Comparison of ENCODE assay signal across 24 cellular contexts in genomic region chr21:39066829-39067785, GRCh38.
DNase-seq lines count a peak whose midpoint lies in the region; FAIRE-seq and TF ChIP-seq lines count a peak whose summit lies in the region.
"Had no signal": no experiment of that assay in that cellular context is flagged by ENCODE, and none has a peak within 500 bp of the region (broad histone marks: within the 10 kb centered on the region; RNA-seq: fewer than 3 reads in every experiment).

No MANE protein-coding gene starts in this region.

- no peaks in the 10 kb centered on the region for H3K4me1 ChIP-seq in kidney (ENCODE audit: control insufficient read depth in 1 of 2, insufficient read depth in 1 of 2, low read depth in 1 of 2, low read length in 2 of 2)
- no peaks in the 10 kb centered on the region for H3K4me1 ChIP-seq in smooth muscle cell (ENCODE audit: low read depth)
- H3K4me1 ChIP-seq: A549, colonic mucosa, foreskin keratinocyte, HAP-1 had no signal

- H3K27ac Mint-ChIP-seq in immature natural killer cell = no peak overlapping the region
- H3K27ac Mint-ChIP-seq: activated CD8-positive, alpha-beta T cell treated with anti-CD3 and anti-CD28 coated beads for 36 hours; WTC11 had no signal

- no peaks in the 10 kb centered on the region for H3K36me3 Mint-ChIP-seq in immature natural killer cell

- H3K36me3 ChIP-seq in H7 (replicated peaks; ENCODE audit: control insufficient read depth, insufficient read depth, low read length) (no peaks in the 10 kb centered on the region), kidney (ENCODE audit: control insufficient read depth in 1 of 2, insufficient read depth in 2 of 2, low read length in 2 of 2) (no peaks in the 10 kb centered on the region), smooth muscle cell (ENCODE audit: low read depth) (no peaks in the 10 kb centered on the region)
- H3K36me3 ChIP-seq: BLaER1 treated with 17β-estradiol and CSF1 and Interleukin-3, amounts not matched to agents 10 nM and 100 nM; colonic mucosa; HAP-1; sigmoid colon had no signal

- H3K9ac ChIP-seq in kidney (ENCODE audit: low read length in 2 of 2) (no peak overlapping the region), smooth muscle cell (ENCODE audit: low read depth) (no peak overlapping the region)
- H3K9ac ChIP-seq: BLaER1 treated with 17β-estradiol and CSF1 and Interleukin-3, amounts not matched to agents 10 nM and 100 nM had no signal

- no peaks in the 10 kb centered on the region for H3K79me2 ChIP-seq in smooth muscle cell (ENCODE audit: low read depth)

- H3K4me3 ChIP-seq in H7 (ENCODE audit: insufficient read depth, low read depth, low read length) = no peak overlapping the region
- H3K4me3 ChIP-seq in choroid plexus epithelial cell (ENCODE audit: low read depth, low read length) = no peak overlapping the region
- no peak overlapping the region for H3K4me3 ChIP-seq in kidney (ENCODE audit: low read length in 2 of 2)
- H3K4me3 ChIP-seq in smooth muscle cell = no peak overlapping the region
- H3K4me3 ChIP-seq in dorsolateral prefrontal cortex = no peak overlapping the region
- H3K4me3 ChIP-seq: A549; BLaER1 treated with 17β-estradiol and CSF1 and Interleukin-3, amounts not matched to agents 10 nM and 100 nM; colonic mucosa; GM12878; HAP-1; sigmoid colon had no signal

- intact Hi-C loops in kidney (cut with DNase I) (no loop called here), dorsolateral prefrontal cortex (cut with DNase I) (no loop called here)

- peak overlapping the region; percentile 63 for H2AFZ ChIP-seq in smooth muscle cell (ENCODE audit: low read depth)

- DNase-seq in H7 = peak; percentile 39
- peak; percentile 51 for DNase-seq in choroid plexus epithelial cell (ENCODE audit: low read depth)
- DNase-seq in kidney = no peak
- DNase-seq in smooth muscle cell (lab: John Stamatoyannopoulos, UW; ENCODE audit: unreplicated experiment) = no peak
- no peak for DNase-seq in immature natural killer cell
- no peak for DNase-seq in mesenteric fat pad (ENCODE audit: low spot score)
- DNase-seq in dorsolateral prefrontal cortex = no peak
- no peak for DNase-seq in NCI-H510A (lab: John Stamatoyannopoulos, UW)
- DNase-seq: activated CD8-positive, alpha-beta T cell treated with anti-CD3 and anti-CD28 coated beads for 36 hours; activated naive CD4-positive, alpha-beta T cell treated with Interleukin-2 at 50 U/mL for 16 hours; activated T-cell treated with anti-CD3 and anti-CD28 coated beads, Interleukin-2, amount 50 U/mL, for 1 hour; colonic mucosa; foreskin keratinocyte; left colon; NCI-H1436; NCI-H748 treated with DMSO at 0.1 percent for 48 hours; sigmoid colon; stimulated activated CD4-positive, alpha-beta T cell treated with anti-CD3 and anti-CD28 coated beads, Interleukin-1b, Interleukin-23, amount 100 ng/mL, for 48 hours; stimulated activated naive CD8-positive, alpha-beta T cell treated with anti-CD3 and anti-CD28 coated beads, Interleukin-15, Interleukin-2, amounts not matched to agents 100 U/mL and 50 U/mL, for 24 hours had no signal

- TF ChIP-seq CTCF in choroid plexus epithelial cell (conservative IDR thresholded peaks at IDR 0.05; ENCODE audit: low read depth, low read length) (peak; percentile 2), kidney (IDR thresholded peaks at IDR 0.05; ENCODE audit: borderline replicate concordance, extremely low read depth, insufficient read depth) (no peak), smooth muscle cell (IDR thresholded peaks at IDR 0.05; ENCODE audit: borderline replicate concordance, insufficient read depth, poor library complexity, severe bottlenecking) (no peak), dorsolateral prefrontal cortex (IDR thresholded peaks at IDR 0.05 in 54 of 56, conservative IDR thresholded peaks at IDR 0.05 in 2 of 56; ENCODE audit: low read depth in 1 of 56, partially characterized antibody in 56 of 56) (no peak)

- H3K9me3 Mint-ChIP-seq in immature natural killer cell = no peaks in the 10 kb centered on the region
- H3K9me3 Mint-ChIP-seq: activated CD8-positive, alpha-beta T cell treated with anti-CD3 and anti-CD28 coated beads for 36 hours had no signal

- H3K27ac ChIP-seq in kidney (ENCODE audit: low read depth in 2 of 2, low read length in 2 of 2) = peak overlapping the region; percentile 13 to 38
- peak overlapping the region; percentile 55 for H3K27ac ChIP-seq in smooth muscle cell (ENCODE audit: low read depth)
- H3K27ac ChIP-seq in dorsolateral prefrontal cortex = peak overlapping the region in 16 of 59 donors; percentile 1 to 68 (median 32)
- H3K27ac ChIP-seq: A549; BLaER1 treated with 17β-estradiol and CSF1 and Interleukin-3, amounts not matched to agents 10 nM and 100 nM; colonic mucosa; foreskin keratinocyte had no signal

- H3K4me1 Mint-ChIP-seq in immature natural killer cell = no peaks in the 10 kb centered on the region
- H3K4me1 Mint-ChIP-seq: WTC11 had no signal

- H3K9me3 ChIP-seq in kidney (ENCODE audit: control insufficient read depth in 1 of 2, low read length in 2 of 2) (peaks cover 0 to 7% of the 10 kb centered on the region in 2 donors), smooth muscle cell (replicated peaks; ENCODE audit: low read depth) (no peaks in the 10 kb centered on the region)
- H3K9me3 ChIP-seq: colonic mucosa, HAP-1, sigmoid colon had no signal

- H3K4me2 ChIP-seq in smooth muscle cell = peak overlapping the region; percentile 33
- H3K4me2 ChIP-seq: A549; BLaER1 treated with 17β-estradiol and CSF1 and Interleukin-3, amounts not matched to agents 10 nM and 100 nM had no signal

- FAIRE-seq in kidney (lab: Jason Lieb, UNC) = no peak
- FAIRE-seq: A549, GM12878 had no signal

- H3K4me3 Mint-ChIP-seq in immature natural killer cell = no peak overlapping the region
- H3K4me3 Mint-ChIP-seq: activated CD8-positive, alpha-beta T cell treated with anti-CD3 and anti-CD28 coated beads for 36 hours; WTC11 had no signal

- peaks cover 6% of the 10 kb centered on the region for H3F3A ChIP-seq in smooth muscle cell (ENCODE audit: low read depth)

- no peaks in the 10 kb centered on the region for H4K20me1 ChIP-seq in smooth muscle cell (ENCODE audit: low read depth)
- H4K20me1 ChIP-seq: BLaER1 treated with 17β-estradiol and CSF1 and Interleukin-3, amounts not matched to agents 10 nM and 100 nM had no signal

- H3K27me3 ChIP-seq in H7 (ENCODE audit: control insufficient read depth, insufficient read depth, low read length) (no peaks in the 10 kb centered on the region), smooth muscle cell (ENCODE audit: low read depth) (no peaks in the 10 kb centered on the region), dorsolateral prefrontal cortex (no peaks in the 10 kb centered on the region)
- H3K27me3 ChIP-seq: BLaER1 treated with 17β-estradiol and CSF1 and Interleukin-3, amounts not matched to agents 10 nM and 100 nM; colonic mucosa; foreskin keratinocyte; sigmoid colon had no signal

- 55% methylated on average over 12 of the region's 12 CpGs for WGBS in smooth muscle cell (ENCODE audit: low lambda C conversion rate)

- peaks cover 0 to 7% (median 4%) of the 10 kb centered on the region in 3 donors for H3K27me3 Mint-ChIP-seq in immature natural killer cell (ENCODE audit: low read depth in 3 of 3)
- H3K27me3 Mint-ChIP-seq: activated CD8-positive, alpha-beta T cell treated with anti-CD3 and anti-CD28 coated beads for 36 hours had no signal

Comparison
In these comparisons a context has a peak if more than half of its experiments do, and no peak if none do; other contexts are left out.
1. DNase-seq: peak in H7 (single experiment) and choroid plexus epithelial cell (single experiment); none in kidney (single experiment), smooth muscle cell (single experiment), immature natural killer cell (0 of 3), mesenteric fat pad (single experiment), dorsolateral prefrontal cortex (0 of 10) and NCI-H510A (single experiment).